8 cellular contexts compared by ENCODE assay signal in the genomic region with DNA sequence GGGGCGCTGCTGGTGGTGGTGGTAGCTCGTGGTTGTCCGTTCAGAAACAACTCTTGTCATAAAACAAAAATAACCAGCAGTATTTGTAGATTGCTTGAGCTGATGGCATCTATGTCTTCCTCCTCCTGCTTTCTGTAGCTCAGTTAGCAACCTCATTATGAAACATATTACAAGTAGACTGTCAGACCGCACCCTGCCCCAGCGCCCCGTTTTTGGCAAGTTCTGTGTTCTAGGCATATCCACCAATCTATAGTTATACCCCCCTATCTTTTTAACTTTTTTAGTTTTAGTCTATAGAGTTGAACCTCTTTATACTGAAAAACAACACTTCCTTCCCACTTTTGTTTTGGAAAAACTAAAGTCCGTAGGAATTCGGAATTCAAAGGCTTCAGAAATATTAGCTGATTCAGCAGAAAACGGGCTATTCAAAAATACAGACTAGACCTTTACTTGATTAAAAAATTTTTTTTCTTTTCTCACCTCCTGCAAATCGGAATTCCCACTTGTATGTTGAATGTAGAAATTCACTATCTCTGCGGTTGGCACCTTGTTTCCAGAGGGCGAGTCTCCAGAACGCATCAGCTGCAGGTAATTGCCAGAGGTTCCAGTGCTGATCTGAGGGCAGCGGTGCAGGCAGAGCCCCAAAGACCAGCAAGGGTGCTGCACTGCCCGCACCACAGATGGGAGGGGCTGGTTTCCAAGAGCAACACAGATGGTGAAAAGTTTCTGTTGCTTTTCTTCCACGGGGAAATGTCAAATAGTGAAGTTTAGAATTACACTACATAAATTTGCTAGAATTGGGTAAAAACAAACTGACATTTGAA.
A peak's percentile ranks its signal among the peaks of the same experiment; 100 is the strongest.
DNase-seq lines count a peak whose midpoint lies in the region; ATAC-seq and TF ChIP-seq lines count a peak whose summit lies in the region.

No MANE protein-coding gene starts in this region.

- peaks cover 15 to 26% of the 10 kb centered on the region in 2 donors for H3K4me1 Mint-ChIP-seq in effector memory CD8-positive, alpha-beta T cell (ENCODE audit: low read depth in 2 of 2)
- H3K4me1 Mint-ChIP-seq in nephron progenitor cell: peaks cover 27% of the 10 kb centered on the region

- peaks cover 10 to 24% of the 10 kb centered on the region in 2 donors for H3K27me3 Mint-ChIP-seq in effector memory CD8-positive, alpha-beta T cell
- peaks cover 32% of the 10 kb centered on the region for H3K27me3 Mint-ChIP-seq in nephron progenitor cell (ENCODE audit: low read depth, poor library complexity)

- peak; percentile 39 for DNase-seq in CD1c-positive myeloid dendritic cell (ENCODE audit: extremely low spot score)
- peak; percentile 64 for DNase-seq in MV-4-11 (lab: John Stamatoyannopoulos, UW)
- no peak for DNase-seq in effector memory CD8-positive, alpha-beta T cell
- peak; percentile 37 for DNase-seq in nephron progenitor cell
- DNase-seq in activated CD8-positive, alpha-beta memory T cell treated with anti-CD3 and anti-CD28 coated beads for 24 hours: no peak

- no peak for TF ChIP-seq CTCF in nephron progenitor cell (IDR thresholded peaks at IDR 0.05)

- peak overlapping the region; percentile 64 to 66 for H3K4me3 Mint-ChIP-seq in effector memory CD8-positive, alpha-beta T cell
- peak overlapping the region; percentile 84 for H3K4me3 Mint-ChIP-seq in nephron progenitor cell

- ATAC-seq in effector memory CD8-positive, alpha-beta T cell (replicated peaks): no peak
- ATAC-seq in HG02885 (IDR thresholded peaks at IDR 0.05; ENCODE audit: poor library complexity, unreplicated experiment): no peak
- ATAC-seq in HG02970 (IDR thresholded peaks at IDR 0.05; ENCODE audit: low FRiP score, unreplicated experiment): no peak
- no peak for ATAC-seq in GM19023 (IDR thresholded peaks at IDR 0.05; ENCODE audit: unreplicated experiment)

- H3K27ac Mint-ChIP-seq in effector memory CD8-positive, alpha-beta T cell: peak overlapping the region; percentile 2 to 52
- H3K27ac Mint-ChIP-seq in nephron progenitor cell: no peak overlapping the region

- no peaks in the 10 kb centered on the region for H3K9me3 Mint-ChIP-seq in effector memory CD8-positive, alpha-beta T cell
- H3K9me3 Mint-ChIP-seq in nephron progenitor cell: peaks cover 6% of the 10 kb centered on the region

- H3K36me3 Mint-ChIP-seq in effector memory CD8-positive, alpha-beta T cell (ENCODE audit: insufficient read depth): no peaks in the 10 kb centered on the region
- H3K36me3 Mint-ChIP-seq in nephron progenitor cell (ENCODE audit: low read depth): peaks cover 9% of the 10 kb centered on the region

Comparison
In these comparisons a context has a peak if more than half of its experiments do, and no peak if none do; other contexts are left out.
1. DNase-seq: peak in CD1c-positive myeloid dendritic cell (single experiment), MV-4-11 (single experiment) and nephron progenitor cell (single experiment); none in effector memory CD8-positive, alpha-beta T cell (0 of 3) and activated CD8-positive, alpha-beta memory T cell treated with anti-CD3 and anti-CD28 coated beads for 24 hours (single experiment).